9 cellular contexts compared by ENCODE assay signal in genomic region chr2:147623328-147623727, GRCh38.
DNase-seq lines count a peak whose midpoint lies in the region; ATAC-seq and TF ChIP-seq lines count a peak whose summit lies in the region.
"Had no signal": no experiment of that assay in that cellular context is flagged by ENCODE, and none has a peak within 500 bp of the region (broad histone marks: within the 10 kb centered on the region; RNA-seq: fewer than 3 reads in every experiment).

No MANE protein-coding gene starts in this region.

- no peaks in the 10 kb centered on the region for H3K36me3 Mint-ChIP-seq in activated CD8-positive, alpha-beta memory T cell treated with anti-CD3 and anti-CD28 coated beads, Interleukin-2, amount 10 ng/mL, durations not matched to agents 7 days and 5 days
- no peaks in the 10 kb centered on the region for H3K36me3 Mint-ChIP-seq in stimulated activated memory B cell treated with anti-CD40 and anti-IgM and Interleukin-4, amounts not matched to agents 10 μg/mL and 1 μg/mL and 100 μg/mL, for 72 hours
- H3K36me3 Mint-ChIP-seq in chondrocyte (ENCODE audit: low read depth), result no peaks in the 10 kb centered on the region

- CTCF ChIA-PET in activated CD8-positive, alpha-beta memory T cell treated with anti-CD3 and anti-CD28 coated beads, Interleukin-2, amount 10 ng/mL, durations not matched to agents 7 days and 5 days (lab: Charles Lee), result no interaction called here

- no peaks in the 10 kb centered on the region for H3K9me3 Mint-ChIP-seq in activated CD8-positive, alpha-beta memory T cell treated with anti-CD3 and anti-CD28 coated beads, Interleukin-2, amount 10 ng/mL, durations not matched to agents 7 days and 5 days (ENCODE audit: low read depth)
- no peaks in the 10 kb centered on the region for H3K9me3 Mint-ChIP-seq in stimulated activated memory B cell treated with anti-CD40 and anti-IgM and Interleukin-4, amounts not matched to agents 10 μg/mL and 1 μg/mL and 100 μg/mL, for 72 hours
- no peaks in the 10 kb centered on the region for H3K9me3 Mint-ChIP-seq in chondrocyte (ENCODE audit: low read depth)

- no peak for TF ChIP-seq CTCF in chondrocyte (IDR thresholded peaks at IDR 0.05)
- no peak for TF ChIP-seq CTCF in dorsolateral prefrontal cortex (IDR thresholded peaks at IDR 0.05 in 54 of 56, conservative IDR thresholded peaks at IDR 0.05 in 2 of 56; ENCODE audit: low read depth in 1 of 56, partially characterized antibody in 56 of 56)

- no peak overlapping the region for H3K4me3 ChIP-seq in dorsolateral prefrontal cortex
- H3K4me3 ChIP-seq: lower lobe of right lung had no signal

- DNase-seq in activated CD8-positive, alpha-beta memory T cell treated with anti-CD3 and anti-CD28 coated beads, Interleukin-2, amount 10 ng/mL, durations not matched to agents 7 days and 5 days, result no peak
- DNase-seq in activated CD8-positive, alpha-beta memory T cell treated with anti-CD3 and anti-CD28 coated beads, Interleukin-2, amount 50 U/mL, for 4 hours, result no peak
- peak; percentile 16 for DNase-seq in NCI-H226
- DNase-seq in chondrocyte (ENCODE audit: low spot score), result no peak
- DNase-seq in dorsolateral prefrontal cortex, result no peak
- no peak for DNase-seq in NAMALWA (ENCODE audit: low spot score)
- DNase-seq: lower lobe of right lung had no signal

- intact Hi-C loops in dorsolateral prefrontal cortex (cut with DNase I), result no loop called here

- H3K4me1 Mint-ChIP-seq in activated CD8-positive, alpha-beta memory T cell treated with anti-CD3 and anti-CD28 coated beads, Interleukin-2, amount 10 ng/mL, durations not matched to agents 7 days and 5 days, result peaks cover 7% of the 10 kb centered on the region
- H3K4me1 Mint-ChIP-seq in stimulated activated memory B cell treated with anti-CD40 and anti-IgM and Interleukin-4, amounts not matched to agents 10 μg/mL and 1 μg/mL and 100 μg/mL, for 72 hours, result no peaks in the 10 kb centered on the region
- H3K4me1 Mint-ChIP-seq in chondrocyte (ENCODE audit: low read depth), result peaks cover 3% of the 10 kb centered on the region

- no peak overlapping the region for H3K27ac ChIP-seq in dorsolateral prefrontal cortex
- H3K27ac ChIP-seq: lower lobe of right lung had no signal

- peak overlapping the region; percentile 50 for H3K27ac Mint-ChIP-seq in activated CD8-positive, alpha-beta memory T cell treated with anti-CD3 and anti-CD28 coated beads, Interleukin-2, amount 10 ng/mL, durations not matched to agents 7 days and 5 days
- no peak overlapping the region for H3K27ac Mint-ChIP-seq in stimulated activated memory B cell treated with anti-CD40 and anti-IgM and Interleukin-4, amounts not matched to agents 10 μg/mL and 1 μg/mL and 100 μg/mL, for 72 hours
- no peak overlapping the region for H3K27ac Mint-ChIP-seq in chondrocyte (ENCODE audit: unreplicated experiment)

- H3K27me3 Mint-ChIP-seq in activated CD8-positive, alpha-beta memory T cell treated with anti-CD3 and anti-CD28 coated beads, Interleukin-2, amount 10 ng/mL, durations not matched to agents 7 days and 5 days, result no peaks in the 10 kb centered on the region
- no peaks in the 10 kb centered on the region for H3K27me3 Mint-ChIP-seq in stimulated activated memory B cell treated with anti-CD40 and anti-IgM and Interleukin-4, amounts not matched to agents 10 μg/mL and 1 μg/mL and 100 μg/mL, for 72 hours
- peaks cover 3% of the 10 kb centered on the region for H3K27me3 Mint-ChIP-seq in chondrocyte (ENCODE audit: low read depth)

- H3K4me3 Mint-ChIP-seq in activated CD8-positive, alpha-beta memory T cell treated with anti-CD3 and anti-CD28 coated beads, Interleukin-2, amount 10 ng/mL, durations not matched to agents 7 days and 5 days, result no peak overlapping the region
- no peak overlapping the region for H3K4me3 Mint-ChIP-seq in stimulated activated memory B cell treated with anti-CD40 and anti-IgM and Interleukin-4, amounts not matched to agents 10 μg/mL and 1 μg/mL and 100 μg/mL, for 72 hours
- no peak overlapping the region for H3K4me3 Mint-ChIP-seq in chondrocyte (ENCODE audit: unreplicated experiment)

- ATAC-seq in activated CD8-positive, alpha-beta memory T cell treated with anti-CD3 and anti-CD28 coated beads, Interleukin-2, amount 10 ng/mL, durations not matched to agents 7 days and 5 days, result peak; percentile 81
- ATAC-seq in HG02840 (IDR thresholded peaks at IDR 0.05; ENCODE audit: low FRiP score, unreplicated experiment), result peak; percentile 93
- peak; percentile 68 for ATAC-seq in stimulated activated memory B cell treated with anti-CD40 and anti-IgM and Interleukin-4, amounts not matched to agents 10 μg/mL and 1 μg/mL and 100 μg/mL, for 72 hours
- ATAC-seq: lower lobe of right lung had no signal

- H3K27me3 ChIP-seq in dorsolateral prefrontal cortex, result peaks cover 0 to 3% (median 0%) of the 10 kb centered on the region in 45 donors
